12 cellular contexts compared by ENCODE assay signal in the genomic region with DNA sequence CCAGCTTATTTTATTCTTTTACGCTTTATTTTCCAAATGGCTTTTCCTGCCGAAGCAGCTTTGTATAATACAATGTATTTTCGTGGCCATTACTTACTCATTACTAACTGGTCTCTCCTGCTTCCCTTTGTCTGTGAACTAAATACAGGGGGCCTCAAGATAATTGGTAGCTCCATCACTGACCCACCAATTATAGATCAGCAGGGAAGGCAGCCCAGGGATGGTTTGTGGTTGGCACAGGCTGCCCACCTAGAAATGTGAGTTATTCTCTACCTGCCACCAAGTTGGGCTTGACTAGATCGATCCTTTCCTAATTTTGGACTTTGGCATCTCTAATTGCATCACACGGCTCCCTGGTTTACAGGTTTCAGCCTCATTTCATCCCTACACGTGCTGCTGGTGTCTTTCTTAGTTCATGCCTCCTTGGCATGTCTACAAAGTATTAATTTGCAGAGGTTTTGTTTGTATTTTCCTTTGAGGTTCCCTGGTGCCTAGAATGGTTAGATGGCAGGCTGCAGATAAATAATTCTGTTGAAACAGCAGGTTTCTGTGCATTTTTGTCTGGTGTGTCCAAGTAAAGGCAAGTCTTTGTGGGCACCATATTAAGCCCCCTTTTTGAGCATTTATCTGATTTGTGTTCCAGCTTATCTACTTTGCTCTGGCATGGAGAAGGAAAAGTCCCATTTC. TPM values are rescaled to one million over a fixed set of nuclear protein-coding genes. Genes with fewer than 3 reads are reported as not detected.
DNase-seq lines count a peak whose midpoint lies in the region; ATAC-seq and TF ChIP-seq lines count a peak whose summit lies in the region.
"Had no signal": no experiment of that assay in that cellular context is flagged by ENCODE, and none has a peak within 500 bp of the region (broad histone marks: within the 10 kb centered on the region; RNA-seq: fewer than 3 reads in every experiment).

No MANE protein-coding gene starts in this region.

- H3K9me2 ChIP-seq in Loucy (replicated peaks; ENCODE audit: low read depth, low read length): no peaks in the 10 kb centered on the region

- H3K9me3 Mint-ChIP-seq in activated naive CD8-positive, alpha-beta T cell treated with anti-CD3 and anti-CD28 coated beads, Interleukin-2, amount 50 U/mL, for 24 hours: no peaks in the 10 kb centered on the region
- H3K9me3 Mint-ChIP-seq: GM23338 had no signal

- H3K4me3 ChIP-seq in BLaER1 (no peak overlapping the region), Loucy (ENCODE audit: low read length, poor library complexity, severe bottlenecking) (peak overlapping the region; percentile 75), mesodermal cell (ENCODE audit: extremely low read depth, insufficient read depth, low read length, poor library complexity, severe bottlenecking) (no peak overlapping the region)
- H3K4me3 ChIP-seq: gastroesophageal sphincter, GM23338 had no signal

- no peak for TF ChIP-seq CTCF in Loucy (conservative IDR thresholded peaks at IDR 0.05; ENCODE audit: low read length)

- H3K9me3 ChIP-seq in BLaER1 (no peaks in the 10 kb centered on the region), Loucy (ENCODE audit: insufficient read depth, low read depth, low read length) (no peaks in the 10 kb centered on the region), mesodermal cell (ENCODE audit: control insufficient read depth, low read length) (no peaks in the 10 kb centered on the region)
- H3K9me3 ChIP-seq: gastroesophageal sphincter had no signal

- no peak overlapping the region for H2AFZ ChIP-seq in Loucy (ENCODE audit: low read length)
- H2AFZ ChIP-seq: GM23338 had no signal

- H3K4me3 Mint-ChIP-seq in activated naive CD8-positive, alpha-beta T cell treated with anti-CD3 and anti-CD28 coated beads, Interleukin-2, amount 50 U/mL, for 24 hours: peak overlapping the region; percentile 57
- H3K4me3 Mint-ChIP-seq: GM23338 had no signal

- H3K79me2 ChIP-seq in Loucy (ENCODE audit: insufficient read depth, low read length): peaks cover 75% of the 10 kb centered on the region

- H3K27ac ChIP-seq in BLaER1 (no peak overlapping the region), mesodermal cell (ENCODE audit: low read depth, low read length, severe bottlenecking) (peak overlapping the region; percentile 64)

- H3K36me3 ChIP-seq in BLaER1: no peaks in the 10 kb centered on the region
- no peaks in the 10 kb centered on the region for H3K36me3 ChIP-seq in Loucy (ENCODE audit: insufficient read depth, low read length)
- peaks cover 3% of the 10 kb centered on the region for H3K36me3 ChIP-seq in mesodermal cell (ENCODE audit: control insufficient read depth, insufficient read depth, low read length)
- H3K36me3 ChIP-seq: gastroesophageal sphincter had no signal

- no peak for DNase-seq in activated naive CD8-positive, alpha-beta T cell treated with anti-CD3 and anti-CD28 coated beads, Interleukin-2, amount 50 U/mL, for 24 hours
- DNase-seq in midbrain (lab: John Stamatoyannopoulos, UW): no peak
- DNase-seq in UCSD-AML1 (lab: John Stamatoyannopoulos, UW; ENCODE audit: unreplicated experiment): no peak
- DNase-seq in NCI-H2029 (lab: John Stamatoyannopoulos, UW): no peak
- DNase-seq: DMS 273 treated with DMSO at 0.1 percent for 48 hours, NCI-H1048 had no signal

- H3K9ac ChIP-seq in BLaER1: no peak overlapping the region
- H3K9ac ChIP-seq in Loucy (ENCODE audit: low read depth, low read length, poor library complexity, severe bottlenecking): peak overlapping the region; percentile 83

- no peaks in the 10 kb centered on the region for H3K36me3 Mint-ChIP-seq in activated naive CD8-positive, alpha-beta T cell treated with anti-CD3 and anti-CD28 coated beads, Interleukin-2, amount 50 U/mL, for 24 hours (ENCODE audit: low read depth)

- peak overlapping the region; percentile 91 for H3K27ac Mint-ChIP-seq in activated naive CD8-positive, alpha-beta T cell treated with anti-CD3 and anti-CD28 coated beads, Interleukin-2, amount 50 U/mL, for 24 hours
- H3K27ac Mint-ChIP-seq: GM23338 had no signal

- 90 to 98% methylated on average over 5 to 6 of the region's 6 CpGs for WGBS in mesodermal cell (ENCODE audit: insufficient coverage in 2 of 2), 2 experiments

- peaks cover 76% of the 10 kb centered on the region for H3K4me1 Mint-ChIP-seq in activated naive CD8-positive, alpha-beta T cell treated with anti-CD3 and anti-CD28 coated beads, Interleukin-2, amount 50 U/mL, for 24 hours

- no peaks in the 10 kb centered on the region for H3K27me3 Mint-ChIP-seq in activated naive CD8-positive, alpha-beta T cell treated with anti-CD3 and anti-CD28 coated beads, Interleukin-2, amount 50 U/mL, for 24 hours

- no peak for ATAC-seq in activated naive CD8-positive, alpha-beta T cell treated with anti-CD3 and anti-CD28 coated beads, Interleukin-2, amount 50 U/mL, for 24 hours
- no peak for ATAC-seq in HG03342 (IDR thresholded peaks at IDR 0.05; ENCODE audit: unreplicated experiment)
- ATAC-seq: GM23338 had no signal

- H3K27me3 ChIP-seq in BLaER1: no peaks in the 10 kb centered on the region
- H3K27me3 ChIP-seq in Loucy (ENCODE audit: insufficient read depth, low read length, poor library complexity, severe bottlenecking): no peaks in the 10 kb centered on the region
- H3K27me3 ChIP-seq: gastroesophageal sphincter had no signal

- H3K4me1 ChIP-seq in BLaER1 (peaks cover 71% of the 10 kb centered on the region), Loucy (ENCODE audit: insufficient read depth, low read length, poor library complexity, severe bottlenecking) (peaks cover 78% of the 10 kb centered on the region), mesodermal cell (ENCODE audit: control insufficient read depth, insufficient read depth, low read length, poor library complexity, severe bottlenecking) (peaks cover 47% of the 10 kb centered on the region)

- H3K4me2 ChIP-seq in BLaER1 (peak overlapping the region; percentile 83), Loucy (ENCODE audit: low read depth, low read length, poor library complexity, severe bottlenecking) (peak overlapping the region; percentile 97)
- H3K4me2 ChIP-seq: GM23338 had no signal

- H3F3A ChIP-seq in Loucy (ENCODE audit: low read depth): peaks cover 32% of the 10 kb centered on the region

- peaks cover 100% of the 10 kb centered on the region for H4K20me1 ChIP-seq in BLaER1
- no peaks in the 10 kb centered on the region for H4K20me1 ChIP-seq in Loucy (ENCODE audit: insufficient read depth, low read length, poor library complexity, severe bottlenecking)

RNA-seq across cellular contexts. Expression of gene PEX14, which starts 35.2 kb away (rescaled TPM):
- polyA plus RNA-seq in mesodermal cell (2013, experiment 1 of 2): 24.7 TPM
- polyA plus RNA-seq in mesodermal cell (2013, experiment 2 of 2): 20.1 TPM

RNA-seq across cellular contexts. Expression of gene DFFA, which starts 37.6 kb away (rescaled TPM):
- polyA plus RNA-seq in mesodermal cell (2013, experiment 1 of 2): 33.5 TPM
- polyA plus RNA-seq in mesodermal cell (2013, experiment 2 of 2): 28.4 TPM
